ENCODE assay signal across 28 cellular contexts in genomic region chr2:165576409-165576808, GRCh38.
DNase-seq lines count a peak whose midpoint lies in the region; TF ChIP-seq lines count a peak whose summit lies in the region.
"Had no signal": no experiment of that assay in that cellular context is flagged by ENCODE, and none has a peak within 500 bp of the region (broad histone marks: within the 10 kb centered on the region; RNA-seq: fewer than 3 reads in every experiment).

No MANE protein-coding gene starts in this region.

- H3K9me3 ChIP-seq in OCI-LY1 (ENCODE audit: low read length) (no peaks in the 10 kb centered on the region), ovary (no peaks in the 10 kb centered on the region)
- H3K9me3 ChIP-seq: body of pancreas, psoas muscle, thoracic aorta, vagina had no signal

- peaks cover 6% of the 10 kb centered on the region for H3K27me3 Mint-ChIP-seq in glutamatergic neuron (ENCODE audit: unreplicated experiment)

- H3K4me3 Mint-ChIP-seq in glutamatergic neuron (ENCODE audit: unreplicated experiment) = peak overlapping the region; percentile 28
- H3K4me3 Mint-ChIP-seq: activated CD4-positive, alpha-beta T cell treated with anti-CD3 and anti-CD28 coated beads, Interleukin-2, amount 10 ng/mL, durations not matched to agents 7 days and 5 days; stimulated activated naive CD8-positive, alpha-beta T cell treated with anti-CD3 and anti-CD28 coated beads, Interleukin-15, Interleukin-2, amounts not matched to agents 100 ng/mL and 50 ng/mL, for 24 hours had no signal

- H3K4me2 ChIP-seq in OCI-LY1 (ENCODE audit: low read length) = peak overlapping the region; percentile 22; the same call in 1 of the 2 replicates

- H3K36me3 ChIP-seq in OCI-LY1 (ENCODE audit: insufficient read depth, low read length) (no peaks in the 10 kb centered on the region), ovary (no peaks in the 10 kb centered on the region)
- H3K36me3 ChIP-seq: thoracic aorta, vagina, WERI-Rb-1 had no signal

- no peaks in the 10 kb centered on the region for H3F3A ChIP-seq in OCI-LY1 (ENCODE audit: insufficient read depth, low read length)

- 28 to 47% (median 30%) methylated on average over 3 of the region's 3 CpGs for WGBS in ovary, 3 donors

- H3K4me1 Mint-ChIP-seq in glutamatergic neuron (ENCODE audit: low read depth, unreplicated experiment) = peaks cover 26% of the 10 kb centered on the region
- H3K4me1 Mint-ChIP-seq: activated CD4-positive, alpha-beta T cell treated with anti-CD3 and anti-CD28 coated beads, Interleukin-2, amount 10 ng/mL, durations not matched to agents 7 days and 5 days had no signal

- 0 out of 2 replicates have a peak, but pooled peaks cover 8% of the 10 kb centered on the region for H3K79me2 ChIP-seq in OCI-LY1 (ENCODE audit: insufficient read depth, low read length)

- H3K4me3 ChIP-seq in OCI-LY1 (ENCODE audit: low read depth, low read length, poor library complexity, severe bottlenecking) (peak overlapping the region; percentile 36), ovary (peak overlapping the region; percentile 3)
- H3K4me3 ChIP-seq: body of pancreas, lung, psoas muscle, thoracic aorta, vagina had no signal

- H3K27ac Mint-ChIP-seq in glutamatergic neuron (ENCODE audit: unreplicated experiment) = peak overlapping the region; percentile 48
- H3K27ac Mint-ChIP-seq: activated CD4-positive, alpha-beta T cell treated with anti-CD3 and anti-CD28 coated beads, Interleukin-2, amount 10 ng/mL, durations not matched to agents 7 days and 5 days; stimulated activated naive CD8-positive, alpha-beta T cell treated with anti-CD3 and anti-CD28 coated beads, Interleukin-15, Interleukin-2, amounts not matched to agents 100 ng/mL and 50 ng/mL, for 24 hours had no signal

- H3K27me3 ChIP-seq in OCI-LY1 (ENCODE audit: insufficient read depth, low read length) (no peaks in the 10 kb centered on the region), ovary (no peaks in the 10 kb centered on the region)
- H3K27me3 ChIP-seq: body of pancreas, vagina had no signal

- TF ChIP-seq POLR2A in ovary (IDR thresholded peaks at IDR 0.05) = no peak

- no peaks in the 10 kb centered on the region for H3K36me3 Mint-ChIP-seq in glutamatergic neuron (ENCODE audit: unreplicated experiment)

- H3K27ac ChIP-seq in OCI-LY1 (ENCODE audit: low read depth, low read length, poor library complexity, severe bottlenecking) (no peak overlapping the region), ovary (no peak overlapping the region)
- H3K27ac ChIP-seq: 22Rv1, body of pancreas, epithelial cell of prostate, psoas muscle, thoracic aorta, vagina, WERI-Rb-1 had no signal

- intact Hi-C loops in ovary (cut with DNase I) = no loop called here

- no peak overlapping the region for H2AFZ ChIP-seq in OCI-LY1 (ENCODE audit: low read length)

- no peaks in the 10 kb centered on the region for H3K9me2 ChIP-seq in OCI-LY1 (ENCODE audit: low read depth, low read length)

- H3K4me1 ChIP-seq in OCI-LY1 (ENCODE audit: insufficient read depth, low read length, severe bottlenecking) (peaks cover 26% of the 10 kb centered on the region), ovary (ENCODE audit: insufficient read depth) (no peaks in the 10 kb centered on the region)
- H3K4me1 ChIP-seq: body of pancreas, psoas muscle, vagina had no signal

- no peak for TF ChIP-seq EP300 in ovary (IDR thresholded peaks at IDR 0.05)

- peaks cover 2% of the 10 kb centered on the region for H3K9me3 Mint-ChIP-seq in glutamatergic neuron (ENCODE audit: unreplicated experiment)
- H3K9me3 Mint-ChIP-seq: activated CD4-positive, alpha-beta T cell treated with anti-CD3 and anti-CD28 coated beads, Interleukin-2, amount 10 ng/mL, durations not matched to agents 7 days and 5 days; stimulated activated naive CD8-positive, alpha-beta T cell treated with anti-CD3 and anti-CD28 coated beads, Interleukin-15, Interleukin-2, amounts not matched to agents 100 ng/mL and 50 ng/mL, for 24 hours had no signal

- no peaks in the 10 kb centered on the region for H4K20me1 ChIP-seq in OCI-LY1 (ENCODE audit: insufficient read depth, low read length)

- peak; percentile 32 for DNase-seq in DMS 273 (lab: John Stamatoyannopoulos, UW; ENCODE audit: unreplicated experiment)
- DNase-seq in DMS 273 treated with DMSO at 0.1 percent for 48 hours (lab: John Stamatoyannopoulos, UW) = no peak
- no peak for DNase-seq in glutamatergic neuron
- no peak for DNase-seq in ovary
- DNase-seq in NCI-H1092 (lab: John Stamatoyannopoulos, UW) = no peak
- no peak for DNase-seq in midbrain (lab: John Stamatoyannopoulos, UW)
- DNase-seq in activated CD4-positive, alpha-beta T cell treated with anti-CD3 and anti-CD28 coated beads for 1 hour = no peak
- DNase-seq: activated CD4-positive, alpha-beta T cell treated with anti-CD3 and anti-CD28 coated beads, Interleukin-2, amount 10 ng/mL, durations not matched to agents 7 days and 5 days; activated naive CD4-positive, alpha-beta T cell; activated T-cell treated with anti-CD3 and anti-CD28 coated beads, Interleukin-2, amount 50 U/mL, for 48 hours; body of pancreas; cerebellar nuclear complex; head of caudate nucleus; NCI-H187; NCI-H345; PC-3; psoas muscle; Right ventricle myocardium superior; SW 1271; T1000; WERI-Rb-1 had no signal

- no peak for TF ChIP-seq CTCF in OCI-LY1 (IDR thresholded peaks at IDR 0.05; ENCODE audit: low read length)
- TF ChIP-seq CTCF in glutamatergic neuron (IDR thresholded peaks at IDR 0.05; ENCODE audit: partially characterized antibody, unreplicated experiment) = no peak
- no peak for TF ChIP-seq CTCF in ovary (IDR thresholded peaks at IDR 0.05)

- no peak overlapping the region for H3K9ac ChIP-seq in OCI-LY1 (ENCODE audit: low read length)
